Comparison of ENCODE assay signal across 8 cellular contexts in the genomic region with DNA sequence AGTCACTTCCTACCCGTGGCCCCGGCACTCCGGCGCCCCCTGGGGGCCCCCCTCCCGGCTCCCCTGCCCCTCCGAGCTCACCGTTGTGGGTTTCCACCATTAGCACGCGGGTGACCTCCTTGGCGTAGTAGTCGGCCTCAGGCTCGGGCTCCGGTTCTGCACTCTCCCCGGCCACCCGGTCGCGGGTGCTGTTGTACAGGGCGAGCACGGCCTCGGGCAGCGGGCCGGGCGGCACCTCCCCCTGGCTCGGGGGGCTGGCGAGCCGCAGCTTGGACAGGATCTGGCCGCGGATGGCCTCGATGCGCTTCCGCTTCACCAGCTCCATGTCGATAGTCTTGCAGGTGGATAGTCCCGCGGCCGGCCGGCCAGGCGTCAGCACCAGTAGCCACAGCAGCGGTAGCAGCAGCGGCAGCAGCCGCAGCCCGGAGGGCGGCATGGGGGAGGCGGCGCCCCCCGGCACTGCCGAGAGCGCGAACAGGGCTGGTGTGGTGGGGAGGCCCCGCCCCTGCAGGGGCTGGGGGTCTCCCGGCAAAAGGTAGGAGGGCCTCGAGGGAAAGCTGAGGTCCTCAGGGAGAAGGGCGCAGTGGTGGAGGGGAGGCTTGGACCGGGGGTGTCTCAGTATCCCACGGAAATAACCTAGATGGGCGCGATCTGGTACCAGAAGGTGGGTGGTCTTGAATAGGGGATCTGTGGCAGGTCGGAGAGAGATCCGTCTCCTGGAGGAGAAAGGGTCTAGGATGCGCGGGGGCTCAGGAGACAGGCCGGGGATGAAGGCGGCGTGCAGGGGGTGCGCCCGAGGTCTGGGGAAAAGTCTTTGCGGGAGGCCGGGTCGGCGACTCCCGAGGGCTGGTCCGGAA. TPM values are rescaled to one million over a fixed set of nuclear protein-coding genes. Genes with fewer than 3 reads are reported as not detected.
DNase-seq lines count a peak whose midpoint lies in the region; TF ChIP-seq lines count a peak whose summit lies in the region.

No MANE protein-coding gene starts in this region.

- TF ChIP-seq POLR2A in spleen (IDR thresholded peaks at IDR 0.05), result no peak

- H3K4me3 ChIP-seq in astrocyte of the cerebellum (ENCODE audit: low read depth, low read length) (peak overlapping the region; percentile 86), iPS-18c (ENCODE audit: insufficient read depth, low read depth, low read length) (peak overlapping the region; percentile 78), spleen (peak overlapping the region; percentile 76 to 100 (median 98))

- peak overlapping the region; percentile 89 for H3K4me3 Mint-ChIP-seq in Calu3 (ENCODE audit: low read depth, unreplicated experiment)
- H3K4me3 Mint-ChIP-seq in T-helper 2 cell treated with Interferon-gamma antibody and Interleukin-4, amounts not matched to agents 5 μg/mL and 100 μg/mL, for 36 hours, result peak overlapping the region; percentile 92

- H3K9me3 ChIP-seq in iPS-18c (ENCODE audit: control insufficient read depth, insufficient read depth, low read length) (no peaks in the 10 kb centered on the region), spleen (no peaks in the 10 kb centered on the region)

- peak overlapping the region; percentile 90 to 98 (median 95) for H3K27ac ChIP-seq in spleen

- H3K4me1 Mint-ChIP-seq in Calu3 (ENCODE audit: low read depth, unreplicated experiment), result peaks cover 21% of the 10 kb centered on the region
- peaks cover 52% of the 10 kb centered on the region for H3K4me1 Mint-ChIP-seq in T-helper 2 cell treated with Interferon-gamma antibody and Interleukin-4, amounts not matched to agents 5 μg/mL and 100 μg/mL, for 36 hours (ENCODE audit: low read depth)

- in situ Hi-C loops in astrocyte of the cerebellum (cut with HindIII; ENCODE audit: low sequenced_read_pairs), result no loop called here

- intact Hi-C loops in Calu3 (cut with micrococcal nuclease; ENCODE audit: unreplicated experiment), result loop anchor here (10.0 kb wide), 1 partner anchor 82 kb away; a partner anchor contains a TSS
- intact Hi-C loops in spleen (cut with DNase I; ENCODE audit: low total_unique reads), result no loop called here

- 0 to 2% (median 1%) methylated on average over 39 to 71 of the region's 71 CpGs for WGBS in spleen, 5 donors

- DNase-seq in Calu3 (peak; percentile 90), HT-29 (ENCODE audit: low spot score) (peak; percentile 47), astrocyte of the cerebellum (ENCODE audit: low read depth) (no peak), spleen (peak; percentile 97), NCI-H526 treated with DMSO at 0.1 percent for 48 hours (lab: John Stamatoyannopoulos, UW) (no peak), NCI-H1048 (lab: John Stamatoyannopoulos, UW) (no peak)
- DNase-seq in T-helper 2 cell treated with Interferon-gamma antibody and Interleukin-4, amounts not matched to agents 5 μg/mL and 100 μg/mL, for 36 hours (ENCODE audit: low spot score), result peak; percentile 79

- peaks cover 42 to 88% (median 74%) of the 10 kb centered on the region in 6 donors for H3K4me1 ChIP-seq in spleen

- peaks cover 42% of the 10 kb centered on the region for H3K36me3 Mint-ChIP-seq in Calu3 (ENCODE audit: insufficient read depth, unreplicated experiment)
- peaks cover 51% of the 10 kb centered on the region for H3K36me3 Mint-ChIP-seq in T-helper 2 cell treated with Interferon-gamma antibody and Interleukin-4, amounts not matched to agents 5 μg/mL and 100 μg/mL, for 36 hours (ENCODE audit: low read depth)

- peak; percentile 82 for TF ChIP-seq CTCF in Calu3 (IDR thresholded peaks at IDR 0.05; ENCODE audit: unreplicated experiment)
- TF ChIP-seq CTCF in astrocyte of the cerebellum (IDR thresholded peaks at IDR 0.05; ENCODE audit: low read depth, low read length, missing control alignments), result peak; percentile 52
- peak in 10 of 11 experiments; percentile 41 to 88 (median 67) for TF ChIP-seq CTCF in spleen (IDR thresholded peaks at IDR 0.05 in 8 of 11, conservative IDR thresholded peaks at IDR 0.05 in 3 of 11)

- H3K27me3 Mint-ChIP-seq in Calu3 (ENCODE audit: unreplicated experiment), result no peaks in the 10 kb centered on the region
- no peaks in the 10 kb centered on the region for H3K27me3 Mint-ChIP-seq in T-helper 2 cell treated with Interferon-gamma antibody and Interleukin-4, amounts not matched to agents 5 μg/mL and 100 μg/mL, for 36 hours (ENCODE audit: low read depth)

- H3K27ac Mint-ChIP-seq in Calu3 (ENCODE audit: unreplicated experiment), result peak overlapping the region; percentile 69
- peak overlapping the region; percentile 96 for H3K27ac Mint-ChIP-seq in T-helper 2 cell treated with Interferon-gamma antibody and Interleukin-4, amounts not matched to agents 5 μg/mL and 100 μg/mL, for 36 hours

- H3K27me3 ChIP-seq in spleen (replicated peaks in 1 of 7), result no peaks in the 10 kb centered on the region

- CTCF ChIA-PET in Calu3 (lab: Charles Lee), result interaction anchor here (0.6 to 3.4 kb wide), 12 partner anchors 10 to 1639 kb away, joined by 3 to 23 read pairs (median 5); a partner anchor contains a TSS

- peaks cover 0 to 14% (median 5%) of the 10 kb centered on the region in 6 donors for H3K36me3 ChIP-seq in spleen

- no TSS peak for BruUV-seq in Calu3 (replicated peaks; lab: Mats Ljungman, UMichigan)

- no peaks in the 10 kb centered on the region for H3K9me3 Mint-ChIP-seq in Calu3 (ENCODE audit: low read depth, unreplicated experiment)
- H3K9me3 Mint-ChIP-seq in T-helper 2 cell treated with Interferon-gamma antibody and Interleukin-4, amounts not matched to agents 5 μg/mL and 100 μg/mL, for 36 hours, result peaks cover 8% of the 10 kb centered on the region

RNA-seq across cellular contexts. Expression of a gene that starts 0.9 kb away (rescaled TPM):
- total RNA-seq in Calu3 (2022) (39.2 and 42.0 TPM in 2 replicates), spleen (100 to 1,000 TPM in 6 of 7 donors, 10 to 100 TPM in 1; 79.3 to 147 (median 130) TPM)
- 2.5 and 2.6 TPM in 2 replicates for total RNA-seq in HT-29 (2014; rRNA removed; shearing (Covaris generic))
- polyA plus RNA-seq in spleen, result 10 to 100 TPM; 23.0 to 56.0 (median 25.2) TPM

RNA-seq across cellular contexts. Expression of a gene that starts 11.1 kb away (rescaled TPM):
- total RNA-seq in Calu3 (2022) (6.4 and 8.5 TPM in 2 replicates), spleen (10 to 100 TPM in 1 of 7 donors, 1 to 10 TPM in 6; 7.5 to 10.2 (median 8.4) TPM)
- 26.9 and 32.1 TPM in 2 replicates for total RNA-seq in HT-29 (2014; rRNA removed; shearing (Covaris generic))
- polyA plus RNA-seq in spleen, result 10 to 100 TPM in 2 of 3 donors, 1 to 10 TPM in 1; 8.6 to 11.9 (median 10.5) TPM

RNA-seq across cellular contexts. Expression of a gene that starts 23.5 kb away (rescaled TPM):
- total RNA-seq in Calu3 (2022) (3.9 and 5.0 TPM in 2 replicates), spleen (10 to 100 TPM; 19.3 to 62.0 (median 23.5) TPM)
- total RNA-seq in HT-29 (2014; rRNA removed; shearing (Covaris generic)), result 10.2 and 11.0 TPM in 2 replicates
- 10 to 100 TPM; 13.4 to 37.1 (median 34.4) TPM for polyA plus RNA-seq in spleen

RNA-seq across cellular contexts. Expression of a gene that starts 42.9 kb away (rescaled TPM):
- 45.8 and 48.0 TPM in 2 replicates for total RNA-seq in Calu3 (2022)
- total RNA-seq in HT-29 (2014; rRNA removed; shearing (Covaris generic)), result 34.5 and 39.5 TPM in 2 replicates
- total RNA-seq in spleen, result 10 to 100 TPM; 20.5 to 38.2 (median 29.7) TPM
- 10 to 100 TPM; 12.7 to 18.9 (median 14.5) TPM for polyA plus RNA-seq in spleen

RNA-seq across cellular contexts. Expression of a gene that starts 44.3 kb away (rescaled TPM):
- total RNA-seq in Calu3 (2022) (44.7 and 49.5 TPM in 2 replicates), spleen (10 to 100 TPM; 10.1 to 21.0 (median 14.0) TPM)
- total RNA-seq in HT-29 (2014; rRNA removed; shearing (Covaris generic)), result 101 and 108 TPM in 2 replicates
- 10 to 100 TPM; 32.1 to 53.8 (median 42.3) TPM for polyA plus RNA-seq in spleen

Comparison
In these comparisons a context has a peak if more than half of its experiments do, and no peak if none do; other contexts are left out.
1. DNase-seq: peak in Calu3 (single experiment), HT-29 (single experiment), T-helper 2 cell treated with Interferon-gamma antibody and Interleukin-4, amounts not matched to agents 5 μg/mL and 100 μg/mL, for 36 hours (single experiment) and spleen (single experiment); none in astrocyte of the cerebellum (single experiment), NCI-H526 treated with DMSO at 0.1 percent for 48 hours (single experiment) and NCI-H1048 (single experiment).
2. RNA of a gene that starts 0.9 kb away (total RNA-seq): 79.3 to 147 TPM in spleen and 39.2 to 42.0 TPM in Calu3; 2.5 to 2.6 TPM in HT-29; every median in the first group is over 10 times any median in the second.
3. Peak in every context shown above with its lines, with median percentiles within 50 percentile points of each other: CTCF ChIP-seq and H3K4me3 ChIP-seq.